ENCODE assay signal across 18 cellular contexts in the genomic region with DNA sequence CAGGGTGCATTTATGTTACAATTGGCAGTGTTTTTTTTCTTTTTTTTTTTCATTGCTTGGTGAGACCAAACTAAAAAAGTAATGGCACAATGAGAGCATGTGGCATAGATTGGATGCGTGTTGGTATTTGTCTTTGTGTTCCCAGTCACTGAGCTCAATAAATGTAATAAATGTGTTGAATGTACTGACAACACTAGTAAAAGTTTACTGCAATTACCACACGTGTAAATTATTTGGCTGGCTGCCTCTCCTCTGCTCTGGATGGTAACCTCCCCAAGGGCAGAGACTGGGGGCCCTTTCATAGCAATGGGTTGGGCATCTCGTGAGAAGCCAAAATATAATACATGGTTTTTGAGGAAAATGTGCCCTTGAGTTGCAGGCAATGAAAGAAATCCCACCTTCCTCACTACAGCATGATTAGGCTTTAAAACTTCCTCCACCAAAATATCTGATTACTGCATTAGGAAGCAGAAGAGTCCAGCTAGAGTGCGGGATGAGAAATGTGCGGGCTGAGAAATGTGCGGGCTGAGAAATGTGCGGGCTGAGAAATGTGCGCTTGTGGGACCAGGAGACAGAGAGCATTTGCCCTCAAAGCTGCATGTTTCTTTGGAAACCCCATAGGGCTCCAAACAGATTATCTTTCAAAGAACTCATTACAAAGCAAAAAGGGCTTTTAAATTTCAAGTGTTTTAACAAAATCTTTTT. TPM values are rescaled to one million over a fixed set of nuclear protein-coding genes. Genes with fewer than 3 reads are reported as not detected.
DNase-seq lines count a peak whose midpoint lies in the region; ATAC-seq and TF ChIP-seq lines count a peak whose summit lies in the region.
"Had no signal": no experiment of that assay in that cellular context is flagged by ENCODE, and none has a peak within 500 bp of the region (broad histone marks: within the 10 kb centered on the region; RNA-seq: fewer than 3 reads in every experiment).

No MANE protein-coding gene starts in this region.

- H3K27ac ChIP-seq in A673 (ENCODE audit: low read depth, low read length, poor library complexity, severe bottlenecking) = no peak overlapping the region
- H3K27ac ChIP-seq: BLaER1, Peyer's patch had no signal

- no peak for DNase-seq in stimulated activated naive CD8-positive, alpha-beta T cell treated with anti-CD3 and anti-CD28 coated beads, Interleukin-15, amount 100 ng/mL, for 72 hours
- peak; percentile 23 for DNase-seq in LNCaP clone FGC (ENCODE audit: low read depth)
- DNase-seq in immature natural killer cell = no peak
- DNase-seq in T-helper 2 cell = no peak
- no peak for DNase-seq in A673 (ENCODE audit: low spot score)
- DNase-seq: Calu3, H9, Karpas-422, NCI-H1105 treated with DMSO at 0.1 percent for 48 hours, NCI-H187 treated with DMSO at 0.1 percent for 48 hours, NCI-H2171, NCI-H446 treated with DMSO at 0.1 percent for 48 hours, NCI-H82, Peyer's patch, SHP77 had no signal

- BruUV-seq in A673 (replicated peaks; lab: Mats Ljungman, UMichigan) = no TSS peak

- H3K4me3 ChIP-seq in LNCaP clone FGC (ENCODE audit: low read depth, low read length) = no peak overlapping the region
- no peak overlapping the region for H3K4me3 ChIP-seq in A673 (ENCODE audit: low read depth, low read length, poor library complexity, severe bottlenecking)
- H3K4me3 ChIP-seq: BLaER1, Peyer's patch had no signal

- no peaks in the 10 kb centered on the region for H3K36me3 ChIP-seq in A673 (ENCODE audit: insufficient read depth, low read length, poor library complexity, severe bottlenecking)
- H3K36me3 ChIP-seq: BLaER1, Peyer's patch had no signal

- H3K9me3 ChIP-seq in A673 (ENCODE audit: low read depth, low read length, poor library complexity, severe bottlenecking) = no peaks in the 10 kb centered on the region
- H3K9me3 ChIP-seq: BLaER1, Peyer's patch had no signal

- peaks cover 3% of the 10 kb centered on the region for H3K36me3 Mint-ChIP-seq in stimulated activated naive CD8-positive, alpha-beta T cell treated with anti-CD3 and anti-CD28 coated beads, Interleukin-15, Interleukin-2, amounts not matched to agents 100 ng/mL and 50 ng/mL, for 24 hours (ENCODE audit: low read depth)
- peaks cover 4 to 9% (median 7%) of the 10 kb centered on the region in 3 donors for H3K36me3 Mint-ChIP-seq in immature natural killer cell

- peaks cover 4% of the 10 kb centered on the region for H3K9me3 Mint-ChIP-seq in stimulated activated naive CD8-positive, alpha-beta T cell treated with anti-CD3 and anti-CD28 coated beads, Interleukin-15, Interleukin-2, amounts not matched to agents 100 ng/mL and 50 ng/mL, for 24 hours
- H3K9me3 Mint-ChIP-seq in stimulated activated naive CD8-positive, alpha-beta T cell treated with anti-CD3 and anti-CD28 coated beads, Interleukin-15, amount 100 ng/mL, for 72 hours = peaks cover 4 to 6% of the 10 kb centered on the region in 2 donors
- peaks cover 0 to 5% (median 2%) of the 10 kb centered on the region in 6 donors for H3K9me3 Mint-ChIP-seq in immature natural killer cell

- ATAC-seq in stimulated activated naive CD8-positive, alpha-beta T cell treated with anti-CD3 and anti-CD28 coated beads, Interleukin-15, amount 100 ng/mL, for 72 hours = no peak
- ATAC-seq in activated CD4-positive, CD25-positive, alpha-beta regulatory T cell treated with anti-CD3 and anti-CD28 coated beads, Interleukin-2, amount 50 U/mL, for 24 hours = no peak

- H3K4me3 Mint-ChIP-seq in stimulated activated naive CD8-positive, alpha-beta T cell treated with anti-CD3 and anti-CD28 coated beads, Interleukin-15, Interleukin-2, amounts not matched to agents 100 ng/mL and 50 ng/mL, for 24 hours = no peak overlapping the region
- H3K4me3 Mint-ChIP-seq in stimulated activated naive CD8-positive, alpha-beta T cell treated with anti-CD3 and anti-CD28 coated beads, Interleukin-15, amount 100 ng/mL, for 72 hours = no peak overlapping the region
- peak overlapping the region; percentile 44 to 78 (median 66) for H3K4me3 Mint-ChIP-seq in immature natural killer cell
- H3K4me3 Mint-ChIP-seq: H9 had no signal

- H3K4me1 ChIP-seq in A673 (ENCODE audit: insufficient read depth, low read length, poor library complexity, severe bottlenecking) = no peaks in the 10 kb centered on the region

- POLR2A ChIA-PET in A673 (lab: Charles Lee; ENCODE audit: low non-redundant PET) = no interaction called here

- no peaks in the 10 kb centered on the region for H3K27me3 Mint-ChIP-seq in stimulated activated naive CD8-positive, alpha-beta T cell treated with anti-CD3 and anti-CD28 coated beads, Interleukin-15, Interleukin-2, amounts not matched to agents 100 ng/mL and 50 ng/mL, for 24 hours
- no peaks in the 10 kb centered on the region for H3K27me3 Mint-ChIP-seq in stimulated activated naive CD8-positive, alpha-beta T cell treated with anti-CD3 and anti-CD28 coated beads, Interleukin-15, amount 100 ng/mL, for 72 hours
- peaks cover 8 to 22% (median 8%) of the 10 kb centered on the region in 3 donors for H3K27me3 Mint-ChIP-seq in immature natural killer cell (ENCODE audit: low read depth in 3 of 3)

- TF ChIP-seq CTCF in LNCaP clone FGC (IDR thresholded peaks at IDR 0.05; ENCODE audit: control insufficient read depth, extremely low read depth, insufficient read depth) (no peak), A673 (conservative IDR thresholded peaks at IDR 0.05; ENCODE audit: low read depth, low read length) (no peak)

- H3K27me3 ChIP-seq in A673 (replicated peaks; ENCODE audit: insufficient read depth, low read depth, low read length, poor library complexity) = no peaks in the 10 kb centered on the region
- H3K27me3 ChIP-seq: BLaER1, Peyer's patch had no signal

- H3K27ac Mint-ChIP-seq in stimulated activated naive CD8-positive, alpha-beta T cell treated with anti-CD3 and anti-CD28 coated beads, Interleukin-15, Interleukin-2, amounts not matched to agents 100 ng/mL and 50 ng/mL, for 24 hours = peak overlapping the region; percentile 38
- H3K27ac Mint-ChIP-seq in stimulated activated naive CD8-positive, alpha-beta T cell treated with anti-CD3 and anti-CD28 coated beads, Interleukin-15, amount 100 ng/mL, for 72 hours = no peak overlapping the region
- H3K27ac Mint-ChIP-seq in immature natural killer cell = peak overlapping the region; percentile 96 to 99 (median 96)
- H3K27ac Mint-ChIP-seq: H9 had no signal

- intact Hi-C loops in A673 (cut with micrococcal nuclease; ENCODE audit: unreplicated experiment) = no loop called here

- CTCF ChIA-PET in A673 (lab: Charles Lee) = no interaction called here

- H3K4me1 Mint-ChIP-seq in stimulated activated naive CD8-positive, alpha-beta T cell treated with anti-CD3 and anti-CD28 coated beads, Interleukin-15, Interleukin-2, amounts not matched to agents 100 ng/mL and 50 ng/mL, for 24 hours (ENCODE audit: low read depth) = peaks cover 70% of the 10 kb centered on the region
- peaks cover 64% of the 10 kb centered on the region for H3K4me1 Mint-ChIP-seq in stimulated activated naive CD8-positive, alpha-beta T cell treated with anti-CD3 and anti-CD28 coated beads, Interleukin-15, amount 100 ng/mL, for 72 hours
- H3K4me1 Mint-ChIP-seq in immature natural killer cell = peaks cover 84 to 87% of the 10 kb centered on the region in 2 donors

RNA-seq across cellular contexts. Expression of gene CDC7, which starts 58.5 kb away (rescaled TPM):
- 1 to 10 TPM; 1.2 to 3.8 (median 2.4) TPM for polyA plus RNA-seq in immature natural killer cell
- 29.6 and 34.0 TPM in 2 replicates for total RNA-seq in A673 (2021)

Comparison
In these comparisons a context has a peak if more than half of its experiments do, and no peak if none do; other contexts are left out.
1. H3K27ac Mint-ChIP-seq: peak in stimulated activated naive CD8-positive, alpha-beta T cell treated with anti-CD3 and anti-CD28 coated beads, Interleukin-15, Interleukin-2, amounts not matched to agents 100 ng/mL and 50 ng/mL, for 24 hours (single experiment) and immature natural killer cell (6 of 6); none in stimulated activated naive CD8-positive, alpha-beta T cell treated with anti-CD3 and anti-CD28 coated beads, Interleukin-15, amount 100 ng/mL, for 72 hours (0 of 2).
2. H3K4me3 Mint-ChIP-seq: peak in immature natural killer cell (5 of 5); none in stimulated activated naive CD8-positive, alpha-beta T cell treated with anti-CD3 and anti-CD28 coated beads, Interleukin-15, Interleukin-2, amounts not matched to agents 100 ng/mL and 50 ng/mL, for 24 hours (single experiment) and stimulated activated naive CD8-positive, alpha-beta T cell treated with anti-CD3 and anti-CD28 coated beads, Interleukin-15, amount 100 ng/mL, for 72 hours (0 of 2).